In the genomic region with DNA sequence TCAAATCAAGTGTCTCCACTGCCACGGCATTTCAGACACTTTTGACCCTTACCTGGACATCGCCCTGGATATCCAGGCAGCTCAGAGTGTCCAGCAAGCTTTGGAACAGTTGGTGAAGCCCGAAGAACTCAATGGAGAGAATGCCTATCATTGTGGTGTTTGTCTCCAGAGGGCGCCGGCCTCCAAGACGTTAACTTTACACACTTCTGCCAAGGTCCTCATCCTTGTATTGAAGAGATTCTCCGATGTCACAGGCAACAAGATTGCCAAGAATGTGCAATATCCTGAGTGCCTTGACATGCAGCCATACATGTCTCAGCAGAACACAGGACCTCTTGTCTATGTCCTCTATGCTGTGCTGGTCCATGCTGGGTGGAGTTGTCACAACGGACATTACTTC, we compare ENCODE assay signal across 10 cellular contexts. TPM values are rescaled to one million over a fixed set of nuclear protein-coding genes. Genes with fewer than 3 reads are reported as not detected.
"Had no signal": no experiment of that assay in that cellular context is flagged by ENCODE, and none has a peak within 500 bp of the region (broad histone marks: within the 10 kb centered on the region; RNA-seq: fewer than 3 reads in every experiment).

No MANE protein-coding gene starts in this region.

RNA-seq across cellular contexts. Expression of a gene that starts 3.9 kb away (rescaled TPM):
- total RNA-seq: activated CD8-positive, alpha-beta T cell treated with anti-CD3 and anti-CD28 coated beads, Interleukin-2, amount 10 ng/mL, durations not matched to agents 7 days and 5 days; activated T-cell treated with anti-CD3 and anti-CD28 coated beads, Interleukin-2, amount 50 U/mL, for 72 hours; aorta; breast epithelium; LHCN-M2; M059J; Peyer's patch; SJSA1; T-helper 1 cell treated with Interleukin-12 subunit alpha and Interleukin-12 subunit beta and Interleukin-4 antibody, amounts not matched to agents 30 ng/mL and 1 ng/mL, for 36 hours had no signal
- polyA plus RNA-seq: aorta, IgD-negative memory B cell had no signal

RNA-seq across cellular contexts. Expression of a gene that starts 5.6 kb away (rescaled TPM):
- total RNA-seq: activated CD8-positive, alpha-beta T cell treated with anti-CD3 and anti-CD28 coated beads, Interleukin-2, amount 10 ng/mL, durations not matched to agents 7 days and 5 days; activated T-cell treated with anti-CD3 and anti-CD28 coated beads, Interleukin-2, amount 50 U/mL, for 72 hours; aorta; breast epithelium; LHCN-M2; M059J; Peyer's patch; SJSA1; T-helper 1 cell treated with Interleukin-12 subunit alpha and Interleukin-12 subunit beta and Interleukin-4 antibody, amounts not matched to agents 30 ng/mL and 1 ng/mL, for 36 hours had no signal
- polyA plus RNA-seq: aorta, IgD-negative memory B cell had no signal

RNA-seq across cellular contexts. Expression of a gene that starts 10.3 kb away (rescaled TPM):
- total RNA-seq: activated CD8-positive, alpha-beta T cell treated with anti-CD3 and anti-CD28 coated beads, Interleukin-2, amount 10 ng/mL, durations not matched to agents 7 days and 5 days; activated T-cell treated with anti-CD3 and anti-CD28 coated beads, Interleukin-2, amount 50 U/mL, for 72 hours; aorta; breast epithelium; LHCN-M2; M059J; Peyer's patch; SJSA1; T-helper 1 cell treated with Interleukin-12 subunit alpha and Interleukin-12 subunit beta and Interleukin-4 antibody, amounts not matched to agents 30 ng/mL and 1 ng/mL, for 36 hours had no signal
- polyA plus RNA-seq: aorta, IgD-negative memory B cell had no signal

RNA-seq across cellular contexts. Expression of a gene that starts 13.4 kb away (rescaled TPM):
- total RNA-seq: activated CD8-positive, alpha-beta T cell treated with anti-CD3 and anti-CD28 coated beads, Interleukin-2, amount 10 ng/mL, durations not matched to agents 7 days and 5 days; activated T-cell treated with anti-CD3 and anti-CD28 coated beads, Interleukin-2, amount 50 U/mL, for 72 hours; aorta; breast epithelium; LHCN-M2; M059J; Peyer's patch; SJSA1; T-helper 1 cell treated with Interleukin-12 subunit alpha and Interleukin-12 subunit beta and Interleukin-4 antibody, amounts not matched to agents 30 ng/mL and 1 ng/mL, for 36 hours had no signal
- polyA plus RNA-seq: aorta, IgD-negative memory B cell had no signal

RNA-seq across cellular contexts. Expression of a gene that starts 15.0 kb away (rescaled TPM):
- total RNA-seq: activated CD8-positive, alpha-beta T cell treated with anti-CD3 and anti-CD28 coated beads, Interleukin-2, amount 10 ng/mL, durations not matched to agents 7 days and 5 days; activated T-cell treated with anti-CD3 and anti-CD28 coated beads, Interleukin-2, amount 50 U/mL, for 72 hours; aorta; breast epithelium; LHCN-M2; M059J; Peyer's patch; SJSA1; T-helper 1 cell treated with Interleukin-12 subunit alpha and Interleukin-12 subunit beta and Interleukin-4 antibody, amounts not matched to agents 30 ng/mL and 1 ng/mL, for 36 hours had no signal
- polyA plus RNA-seq: aorta, IgD-negative memory B cell had no signal
